Comparison of ENCODE assay signal across 26 cellular contexts in the genomic region with DNA sequence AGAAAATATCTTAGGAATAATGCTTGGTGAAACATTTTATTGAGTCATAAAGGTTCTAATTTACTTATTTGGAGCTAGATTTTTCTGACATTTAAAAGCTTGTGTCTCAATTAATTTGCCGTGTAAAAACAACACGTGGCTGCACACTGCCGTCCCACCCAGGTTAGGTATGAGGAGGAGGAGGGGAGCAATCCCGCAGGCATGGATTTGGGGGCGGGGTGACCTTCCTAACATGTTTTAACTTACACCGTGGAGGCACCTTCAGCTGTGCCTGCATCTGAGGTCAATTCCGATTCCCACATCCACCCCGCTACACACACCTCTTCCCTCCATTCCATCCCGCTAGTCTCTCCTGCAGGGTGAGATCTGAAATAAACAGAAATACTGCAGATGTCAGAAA. TPM values are rescaled to one million over a fixed set of nuclear protein-coding genes. Genes with fewer than 3 reads are reported as not detected.
"Had no signal": no experiment of that assay in that cellular context is flagged by ENCODE, and none has a peak within 500 bp of the region (broad histone marks: within the 10 kb centered on the region; RNA-seq: fewer than 3 reads in every experiment).

No MANE protein-coding gene starts in this region.

- H3K9ac ChIP-seq: KMS-11 had no signal

- DNase-seq: activated B cell treated with CpG ODN at 0.5 μM for 24 hours; activated CD4-positive, alpha-beta memory T cell treated with anti-CD3 and anti-CD28 coated beads for 36 hours; activated CD4-positive, alpha-beta T cell treated with anti-CD3 and anti-CD28 coated beads for 1 hour; activated CD4-positive, alpha-beta T cell treated with anti-CD3 and anti-CD28 coated beads, Interleukin-2, amount 10 ng/mL, durations not matched to agents 24 days and 14 days; activated CD8-positive, alpha-beta memory T cell treated with anti-CD3 and anti-CD28 coated beads for 24 hours; activated effector memory CD4-positive, alpha-beta T cell treated with anti-CD3 and anti-CD28 coated beads, Interleukin-2, amount 50 U/mL, for 16 hours; activated naive CD4-positive, alpha-beta T cell treated with Interleukin-2 at 50 U/mL for 16 hours; activated naive CD8-positive, alpha-beta T cell treated with anti-CD3 and anti-CD28 coated beads, Interleukin-2, amount 50 U/mL, for 24 hours; activated T-cell treated with anti-CD3 and anti-CD28 coated beads, Interleukin-2, amount 50 U/mL, for 4 hours; amniotic stem cell; body of pancreas; central memory CD4-positive, alpha-beta T cell; NCI-H1694 treated with DMSO at 0.1 percent for 48 hours; NCI-H2029 treated with DMSO at 0.1 percent for 48 hours; NCI-H226; SIG-M5; T-cell; T-helper 2 cell; T1000 had no signal

- H3K27ac Mint-ChIP-seq: activated B cell treated with CpG ODN at 0.5 μM for 24 hours; activated CD4-positive, alpha-beta memory T cell treated with anti-CD3 and anti-CD28 coated beads for 36 hours; activated CD4-positive, alpha-beta T cell treated with anti-CD3 and anti-CD28 coated beads, Interleukin-2, amount 10 ng/mL, durations not matched to agents 24 days and 14 days; activated naive CD8-positive, alpha-beta T cell treated with anti-CD3 and anti-CD28 coated beads, Interleukin-2, amount 50 U/mL, for 24 hours had no signal

- H3K9me3 ChIP-seq: ascending aorta, body of pancreas had no signal

- H3K36me3 ChIP-seq: ascending aorta had no signal

- H3K36me3 Mint-ChIP-seq: activated CD4-positive, alpha-beta memory T cell treated with anti-CD3 and anti-CD28 coated beads for 36 hours; activated naive CD4-positive, alpha-beta T cell treated with anti-CD3 and anti-CD28 coated beads, Interleukin-2, amount 50 U/mL, for 72 hours; T-cell had no signal

- H3K27me3 Mint-ChIP-seq: activated B cell treated with CpG ODN at 0.5 μM for 24 hours; activated CD4-positive, alpha-beta memory T cell treated with anti-CD3 and anti-CD28 coated beads for 36 hours; activated naive CD8-positive, alpha-beta T cell treated with anti-CD3 and anti-CD28 coated beads, Interleukin-2, amount 50 U/mL, for 24 hours; T-cell had no signal

- FAIRE-seq: bronchial epithelial cell, TTC549 had no signal

- H3K4me3 ChIP-seq: ascending aorta, body of pancreas had no signal

- H3K27me3 ChIP-seq: ascending aorta, body of pancreas had no signal

- ATAC-seq: activated naive CD4-positive, alpha-beta T cell treated with anti-CD3 and anti-CD28 coated beads, Interleukin-2, amount 50 U/mL, for 72 hours; activated naive CD8-positive, alpha-beta T cell treated with anti-CD3 and anti-CD28 coated beads, Interleukin-2, amount 50 U/mL, for 24 hours; activated T-cell treated with anti-CD3 and anti-CD28 coated beads, Interleukin-2, amount 50 U/mL, for 4 hours; body of pancreas; T-cell had no signal

- H3K9me3 Mint-ChIP-seq: activated B cell treated with CpG ODN at 0.5 μM for 24 hours; activated CD4-positive, alpha-beta memory T cell treated with anti-CD3 and anti-CD28 coated beads for 36 hours; activated CD4-positive, alpha-beta T cell treated with anti-CD3 and anti-CD28 coated beads, Interleukin-2, amount 10 ng/mL, durations not matched to agents 24 days and 14 days; activated naive CD4-positive, alpha-beta T cell treated with anti-CD3 and anti-CD28 coated beads, Interleukin-2, amount 50 U/mL, for 72 hours; activated naive CD8-positive, alpha-beta T cell treated with anti-CD3 and anti-CD28 coated beads, Interleukin-2, amount 50 U/mL, for 24 hours; activated T-cell treated with anti-CD3 and anti-CD28 coated beads, Interleukin-2, amount 50 U/mL, for 4 hours; T-cell had no signal

- H3K4me3 Mint-ChIP-seq: activated B cell treated with CpG ODN at 0.5 μM for 24 hours; activated CD4-positive, alpha-beta memory T cell treated with anti-CD3 and anti-CD28 coated beads for 36 hours; activated CD4-positive, alpha-beta T cell treated with anti-CD3 and anti-CD28 coated beads, Interleukin-2, amount 10 ng/mL, durations not matched to agents 24 days and 14 days; activated naive CD8-positive, alpha-beta T cell treated with anti-CD3 and anti-CD28 coated beads, Interleukin-2, amount 50 U/mL, for 24 hours; activated T-cell treated with anti-CD3 and anti-CD28 coated beads, Interleukin-2, amount 50 U/mL, for 4 hours; T-cell had no signal

- H3K27ac ChIP-seq: ascending aorta, body of pancreas, KMS-11 had no signal

- H3K4me1 Mint-ChIP-seq: activated CD4-positive, alpha-beta T cell treated with anti-CD3 and anti-CD28 coated beads, Interleukin-2, amount 10 ng/mL, durations not matched to agents 24 days and 14 days; activated naive CD8-positive, alpha-beta T cell treated with anti-CD3 and anti-CD28 coated beads, Interleukin-2, amount 50 U/mL, for 24 hours had no signal

RNA-seq across cellular contexts. Expression of gene UMODL1, which starts 28.5 kb away (rescaled TPM):
- total RNA-seq: activated CD4-positive, alpha-beta memory T cell treated with anti-CD3 and anti-CD28 coated beads for 36 hours; activated CD4-positive, alpha-beta T cell treated with anti-CD3 and anti-CD28 coated beads, Interleukin-2, amount 10 ng/mL, durations not matched to agents 24 days and 14 days; activated T-cell treated with anti-CD3 and anti-CD28 coated beads, Interleukin-2, amount 50 U/mL, for 4 hours; ascending aorta; body of pancreas; bronchial epithelial cell; MCF 10A; RPMI7951 had no signal
